1 cellular context compared by ENCODE assay signal in the genomic region with DNA sequence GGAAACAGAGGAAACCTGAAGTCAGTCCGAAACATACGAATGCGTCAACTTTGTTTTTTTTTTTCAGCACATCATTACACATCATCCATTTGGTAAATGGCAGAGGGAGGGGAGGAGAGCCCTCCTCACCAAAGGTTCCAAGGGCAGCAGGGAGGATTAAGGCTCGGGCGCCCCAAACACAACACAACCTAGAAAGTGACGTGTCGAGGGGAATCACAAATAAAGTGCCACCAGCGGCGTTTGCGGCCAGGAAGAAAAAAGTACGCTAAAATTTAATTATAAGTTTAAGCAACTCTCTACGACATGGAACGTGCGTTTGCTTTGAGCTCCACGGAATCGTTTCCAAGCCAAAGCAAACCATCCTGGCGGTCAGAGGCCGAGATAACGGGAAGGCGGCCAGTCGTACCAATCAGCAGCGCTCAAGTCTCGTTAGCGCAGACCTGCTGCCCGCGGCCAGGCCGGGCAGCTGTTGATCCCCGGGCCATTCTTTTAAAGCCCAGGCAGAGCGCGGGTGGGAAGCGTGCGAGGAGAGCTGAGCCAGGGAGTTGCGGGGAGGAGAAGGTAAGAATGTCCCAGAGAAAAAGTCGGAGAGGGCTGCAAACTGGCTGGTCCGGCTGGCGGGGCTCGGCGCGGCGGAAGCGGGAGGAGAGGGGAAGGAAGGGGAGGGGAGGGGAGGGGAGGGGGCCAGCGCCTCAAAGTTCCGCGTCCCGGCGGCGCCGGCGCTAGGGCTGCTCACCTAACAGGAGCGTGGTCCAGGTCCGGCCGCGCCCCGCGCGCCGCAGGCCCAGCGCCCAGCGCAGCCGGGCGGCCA.
TF ChIP-seq lines count a peak whose summit lies in the region.

No MANE protein-coding gene starts in this region.

TF ChIP-seq in H1, 55 proteins besides CTCF, POLR2A, EP300 and RAD21 (continued from another document):
- TF ChIP-seq ASH2L (IDR thresholded peaks at IDR 0.05; ENCODE audit: low read length) (peak; percentile 87), JUND (IDR thresholded peaks at IDR 0.05; ENCODE audit: low read length) (no peak), SAP30 (IDR thresholded peaks at IDR 0.05; ENCODE audit: insufficient read depth, insufficient replicate concordance, low read length) (no peak), SIN3A (conservative IDR thresholded peaks at IDR 0.05 in 1 of 2, IDR thresholded peaks at IDR 0.05 in 1 of 2; ENCODE audit: low read depth in 1 of 2, low read length in 2 of 2) (0 out of 4 replicates have a peak, but pooled peaks of 1 of the 2 experiments have one; percentile 20), PHF8 (conservative IDR thresholded peaks at IDR 0.05; ENCODE audit: low read depth, low read length) (0 out of 2 replicates have a peak, but pooled peaks have one; percentile 23), TBP (IDR thresholded peaks at IDR 0.05; ENCODE audit: low read depth, low read length) (0 out of 2 replicates have a peak, but pooled peaks have one; percentile 11), KDM4A (IDR thresholded peaks at IDR 0.05; ENCODE audit: low read depth, low read length, severe bottlenecking) (peak; percentile 86), CHD2 (IDR thresholded peaks at IDR 0.05; ENCODE audit: low read length) (0 out of 2 replicates have a peak, but pooled peaks have one; percentile 17), KDM1A (IDR thresholded peaks at IDR 0.05; ENCODE audit: borderline replicate concordance, low read length) (peak; percentile 69; the same call in 1 of the 2 replicates), BCL11A (IDR thresholded peaks at IDR 0.05; ENCODE audit: low read depth in 2 of 2, low read length in 2 of 2) (no peak), POLR2AphosphoS5 (IDR thresholded peaks at IDR 0.05; ENCODE audit: low read depth, low read length) (0 out of 2 replicates have a peak, but pooled peaks have one; percentile 6), YY1 (IDR thresholded peaks at IDR 0.05; ENCODE audit: low read depth, low read length) (no peak), TAF1 (IDR thresholded peaks at IDR 0.05; ENCODE audit: low read depth, low read length) (peak; percentile 51), SUZ12 (IDR thresholded peaks at IDR 0.05; ENCODE audit: low read length) (no peak)
- TF ChIP-seq, protein P1, sequence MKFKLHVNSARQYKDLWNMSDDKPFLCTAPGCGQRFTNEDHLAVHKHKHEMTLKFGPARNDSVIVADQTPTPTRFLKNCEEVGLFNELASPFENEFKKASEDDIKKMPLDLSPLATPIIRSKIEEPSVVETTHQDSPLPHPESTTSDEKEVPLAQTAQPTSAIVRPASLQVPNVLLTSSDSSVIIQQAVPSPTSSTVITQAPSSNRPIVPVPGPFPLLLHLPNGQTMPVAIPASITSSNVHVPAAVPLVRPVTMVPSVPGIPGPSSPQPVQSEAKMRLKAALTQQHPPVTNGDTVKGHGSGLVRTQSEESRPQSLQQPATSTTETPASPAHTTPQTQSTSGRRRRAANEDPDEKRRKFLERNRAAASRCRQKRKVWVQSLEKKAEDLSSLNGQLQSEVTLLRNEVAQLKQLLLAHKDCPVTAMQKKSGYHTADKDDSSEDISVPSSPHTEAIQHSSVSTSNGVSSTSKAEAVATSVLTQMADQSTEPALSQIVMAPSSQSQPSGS (IDR thresholded peaks at IDR 0.05; ENCODE audit: low read length): no peak
- TF ChIP-seq, protein P2, sequence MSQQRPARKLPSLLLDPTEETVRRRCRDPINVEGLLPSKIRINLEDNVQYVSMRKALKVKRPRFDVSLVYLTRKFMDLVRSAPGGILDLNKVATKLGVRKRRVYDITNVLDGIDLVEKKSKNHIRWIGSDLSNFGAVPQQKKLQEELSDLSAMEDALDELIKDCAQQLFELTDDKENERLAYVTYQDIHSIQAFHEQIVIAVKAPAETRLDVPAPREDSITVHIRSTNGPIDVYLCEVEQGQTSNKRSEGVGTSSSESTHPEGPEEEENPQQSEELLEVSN (IDR thresholded peaks at IDR 0.05): no peak
- TF ChIP-seq, protein P3, sequence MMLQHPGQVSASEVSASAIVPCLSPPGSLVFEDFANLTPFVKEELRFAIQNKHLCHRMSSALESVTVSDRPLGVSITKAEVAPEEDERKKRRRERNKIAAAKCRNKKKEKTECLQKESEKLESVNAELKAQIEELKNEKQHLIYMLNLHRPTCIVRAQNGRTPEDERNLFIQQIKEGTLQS (IDR thresholded peaks at IDR 0.05; ENCODE audit: insufficient read depth, low read depth, low read length): no peak
- TF ChIP-seq, protein P4, sequence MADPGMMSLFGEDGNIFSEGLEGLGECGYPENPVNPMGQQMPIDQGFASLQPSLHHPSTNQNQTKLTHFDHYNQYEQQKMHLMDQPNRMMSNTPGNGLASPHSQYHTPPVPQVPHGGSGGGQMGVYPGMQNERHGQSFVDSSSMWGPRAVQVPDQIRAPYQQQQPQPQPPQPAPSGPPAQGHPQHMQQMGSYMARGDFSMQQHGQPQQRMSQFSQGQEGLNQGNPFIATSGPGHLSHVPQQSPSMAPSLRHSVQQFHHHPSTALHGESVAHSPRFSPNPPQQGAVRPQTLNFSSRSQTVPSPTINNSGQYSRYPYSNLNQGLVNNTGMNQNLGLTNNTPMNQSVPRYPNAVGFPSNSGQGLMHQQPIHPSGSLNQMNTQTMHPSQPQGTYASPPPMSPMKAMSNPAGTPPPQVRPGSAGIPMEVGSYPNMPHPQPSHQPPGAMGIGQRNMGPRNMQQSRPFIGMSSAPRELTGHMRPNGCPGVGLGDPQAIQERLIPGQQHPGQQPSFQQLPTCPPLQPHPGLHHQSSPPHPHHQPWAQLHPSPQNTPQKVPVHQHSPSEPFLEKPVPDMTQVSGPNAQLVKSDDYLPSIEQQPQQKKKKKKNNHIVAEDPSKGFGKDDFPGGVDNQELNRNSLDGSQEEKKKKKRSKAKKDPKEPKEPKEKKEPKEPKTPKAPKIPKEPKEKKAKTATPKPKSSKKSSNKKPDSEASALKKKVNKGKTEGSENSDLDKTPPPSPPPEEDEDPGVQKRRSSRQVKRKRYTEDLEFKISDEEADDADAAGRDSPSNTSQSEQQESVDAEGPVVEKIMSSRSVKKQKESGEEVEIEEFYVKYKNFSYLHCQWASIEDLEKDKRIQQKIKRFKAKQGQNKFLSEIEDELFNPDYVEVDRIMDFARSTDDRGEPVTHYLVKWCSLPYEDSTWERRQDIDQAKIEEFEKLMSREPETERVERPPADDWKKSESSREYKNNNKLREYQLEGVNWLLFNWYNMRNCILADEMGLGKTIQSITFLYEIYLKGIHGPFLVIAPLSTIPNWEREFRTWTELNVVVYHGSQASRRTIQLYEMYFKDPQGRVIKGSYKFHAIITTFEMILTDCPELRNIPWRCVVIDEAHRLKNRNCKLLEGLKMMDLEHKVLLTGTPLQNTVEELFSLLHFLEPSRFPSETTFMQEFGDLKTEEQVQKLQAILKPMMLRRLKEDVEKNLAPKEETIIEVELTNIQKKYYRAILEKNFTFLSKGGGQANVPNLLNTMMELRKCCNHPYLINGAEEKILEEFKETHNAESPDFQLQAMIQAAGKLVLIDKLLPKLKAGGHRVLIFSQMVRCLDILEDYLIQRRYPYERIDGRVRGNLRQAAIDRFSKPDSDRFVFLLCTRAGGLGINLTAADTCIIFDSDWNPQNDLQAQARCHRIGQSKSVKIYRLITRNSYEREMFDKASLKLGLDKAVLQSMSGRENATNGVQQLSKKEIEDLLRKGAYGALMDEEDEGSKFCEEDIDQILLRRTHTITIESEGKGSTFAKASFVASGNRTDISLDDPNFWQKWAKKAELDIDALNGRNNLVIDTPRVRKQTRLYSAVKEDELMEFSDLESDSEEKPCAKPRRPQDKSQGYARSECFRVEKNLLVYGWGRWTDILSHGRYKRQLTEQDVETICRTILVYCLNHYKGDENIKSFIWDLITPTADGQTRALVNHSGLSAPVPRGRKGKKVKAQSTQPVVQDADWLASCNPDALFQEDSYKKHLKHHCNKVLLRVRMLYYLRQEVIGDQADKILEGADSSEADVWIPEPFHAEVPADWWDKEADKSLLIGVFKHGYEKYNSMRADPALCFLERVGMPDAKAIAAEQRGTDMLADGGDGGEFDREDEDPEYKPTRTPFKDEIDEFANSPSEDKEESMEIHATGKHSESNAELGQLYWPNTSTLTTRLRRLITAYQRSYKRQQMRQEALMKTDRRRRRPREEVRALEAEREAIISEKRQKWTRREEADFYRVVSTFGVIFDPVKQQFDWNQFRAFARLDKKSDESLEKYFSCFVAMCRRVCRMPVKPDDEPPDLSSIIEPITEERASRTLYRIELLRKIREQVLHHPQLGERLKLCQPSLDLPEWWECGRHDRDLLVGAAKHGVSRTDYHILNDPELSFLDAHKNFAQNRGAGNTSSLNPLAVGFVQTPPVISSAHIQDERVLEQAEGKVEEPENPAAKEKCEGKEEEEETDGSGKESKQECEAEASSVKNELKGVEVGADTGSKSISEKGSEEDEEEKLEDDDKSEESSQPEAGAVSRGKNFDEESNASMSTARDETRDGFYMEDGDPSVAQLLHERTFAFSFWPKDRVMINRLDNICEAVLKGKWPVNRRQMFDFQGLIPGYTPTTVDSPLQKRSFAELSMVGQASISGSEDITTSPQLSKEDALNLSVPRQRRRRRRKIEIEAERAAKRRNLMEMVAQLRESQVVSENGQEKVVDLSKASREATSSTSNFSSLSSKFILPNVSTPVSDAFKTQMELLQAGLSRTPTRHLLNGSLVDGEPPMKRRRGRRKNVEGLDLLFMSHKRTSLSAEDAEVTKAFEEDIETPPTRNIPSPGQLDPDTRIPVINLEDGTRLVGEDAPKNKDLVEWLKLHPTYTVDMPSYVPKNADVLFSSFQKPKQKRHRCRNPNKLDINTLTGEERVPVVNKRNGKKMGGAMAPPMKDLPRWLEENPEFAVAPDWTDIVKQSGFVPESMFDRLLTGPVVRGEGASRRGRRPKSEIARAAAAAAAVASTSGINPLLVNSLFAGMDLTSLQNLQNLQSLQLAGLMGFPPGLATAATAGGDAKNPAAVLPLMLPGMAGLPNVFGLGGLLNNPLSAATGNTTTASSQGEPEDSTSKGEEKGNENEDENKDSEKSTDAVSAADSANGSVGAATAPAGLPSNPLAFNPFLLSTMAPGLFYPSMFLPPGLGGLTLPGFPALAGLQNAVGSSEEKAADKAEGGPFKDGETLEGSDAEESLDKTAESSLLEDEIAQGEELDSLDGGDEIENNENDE (IDR thresholded peaks at IDR 0.05; ENCODE audit: insufficient replicate concordance, low read length): no peak
